23 cellular contexts compared by ENCODE assay signal in genomic region chr3:191987951-191988350, GRCh38.
A peak's percentile ranks its signal among the peaks of the same experiment; 100 is the strongest.
DNase-seq lines count a peak whose midpoint lies in the region; TF ChIP-seq lines count a peak whose summit lies in the region.
"Had no signal": no experiment of that assay in that cellular context is flagged by ENCODE, and none has a peak within 500 bp of the region (broad histone marks: within the 10 kb centered on the region; RNA-seq: fewer than 3 reads in every experiment).

No MANE protein-coding gene starts in this region.

- no peak overlapping the region for H3K4me3 ChIP-seq in astrocyte of the spinal cord (ENCODE audit: low read depth, low read length)
- H3K4me3 ChIP-seq: BLaER1, GM23338, PC-9 had no signal

- in situ Hi-C loops in astrocyte of the spinal cord (cut with HindIII; ENCODE audit: low sequenced_read_pairs): no loop called here

- TF ChIP-seq CTCF in astrocyte of the spinal cord (IDR thresholded peaks at IDR 0.05; ENCODE audit: low read depth, low read length): no peak

- DNase-seq in EL (peak; percentile 4), M059J (ENCODE audit: low read depth) (peak; percentile 8), NCI-H748 (lab: John Stamatoyannopoulos, UW; ENCODE audit: unreplicated experiment) (peak; percentile 90), astrocyte of the spinal cord (ENCODE audit: low read depth, low spot score) (peak; percentile 44), NCI-H446 treated with DMSO at 0.1 percent for 48 hours (lab: John Stamatoyannopoulos, UW) (no peak), NCI-H524 (lab: John Stamatoyannopoulos, UW) (no peak)
- DNase-seq in effector CD8-positive, alpha-beta T cell (lab: John Stamatoyannopoulos, UW): no peak
- DNase-seq: Caco-2; CD4-positive, alpha-beta T cell; DMS 273 treated with DMSO at 0.1 percent for 48 hours; GF-D8; HCEC 1CT; KBM-7; NCI-H1105 treated with DMSO at 0.1 percent for 48 hours; NCI-H2029 treated with DMSO at 0.1 percent for 48 hours; NCI-H524 treated with DMSO at 0.1 percent for 48 hours; PC-9; RPMI8226; SHP77; SW 1271; T-helper 2 cell had no signal

Comparison
In these comparisons a context has a peak if more than half of its experiments do, and no peak if none do; other contexts are left out.
1. DNase-seq: peak in EL (single experiment), M059J (single experiment), NCI-H748 (single experiment) and astrocyte of the spinal cord (single experiment); none in NCI-H446 treated with DMSO at 0.1 percent for 48 hours (single experiment), effector CD8-positive, alpha-beta T cell (single experiment) and NCI-H524 (0 of 2).